ENCODE assay signal across 20 cellular contexts in genomic region chr14:103870144-103870876, GRCh38. TPM values are rescaled to one million over a fixed set of nuclear protein-coding genes. Genes with fewer than 3 reads are reported as not detected.
"Had no signal": no experiment of that assay in that cellular context is flagged by ENCODE, and none has a peak within 500 bp of the region (broad histone marks: within the 10 kb centered on the region; RNA-seq: fewer than 3 reads in every experiment).

No MANE protein-coding gene starts in this region.

- H3K27me3 ChIP-seq: hepatocyte, right atrium auricular region, upper lobe of right lung had no signal

- H3K27me3 Mint-ChIP-seq: central memory CD8-positive, alpha-beta T cell had no signal

- H3K4me3 ChIP-seq: hepatocyte, psoas muscle, right atrium auricular region, upper lobe of right lung had no signal

- H3K4me3 Mint-ChIP-seq: activated naive CD8-positive, alpha-beta T cell treated with anti-CD3 and anti-CD28 coated beads for 36 hours; activated T-cell treated with anti-CD3 and anti-CD28 coated beads, Interleukin-2, amount 50 U/mL, for 4 hours; memory B cell had no signal

- H3K36me3 ChIP-seq: right atrium auricular region, upper lobe of right lung had no signal

- H3K4me2 ChIP-seq: hepatocyte had no signal

- H3K27ac ChIP-seq: hepatocyte, psoas muscle, upper lobe of right lung had no signal

- H3K27ac Mint-ChIP-seq: activated naive CD8-positive, alpha-beta T cell treated with anti-CD3 and anti-CD28 coated beads for 36 hours; memory B cell; naive B cell had no signal

- H3K4me1 ChIP-seq: psoas muscle had no signal

- H3K79me2 ChIP-seq: hepatocyte had no signal

- H3K9me3 Mint-ChIP-seq: activated naive CD8-positive, alpha-beta T cell treated with anti-CD3 and anti-CD28 coated beads for 36 hours; activated T-cell treated with anti-CD3 and anti-CD28 coated beads, Interleukin-2, amount 50 U/mL, for 4 hours; central memory CD8-positive, alpha-beta T cell; effector memory CD8-positive, alpha-beta T cell had no signal

- H3K36me3 Mint-ChIP-seq: memory B cell, naive B cell had no signal

- H3K9me3 ChIP-seq: psoas muscle, right atrium auricular region, upper lobe of right lung had no signal

- ATAC-seq: activated T-cell treated with anti-CD3 and anti-CD28 coated beads, Interleukin-2, amount 50 U/mL, for 4 hours; effector memory CD8-positive, alpha-beta T cell; esophagus mucosa; psoas muscle; upper lobe of right lung had no signal

- DNase-seq: activated CD4-positive, alpha-beta T cell treated with anti-CD3 and anti-CD28 coated beads, Interleukin-2, amount 50 U/mL, for 48 hours; activated CD8-positive, alpha-beta memory T cell treated with anti-CD3 and anti-CD28 coated beads, Interleukin-2, amount 50 U/mL, for 48 hours; activated naive CD4-positive, alpha-beta T cell treated with Interleukin-2 at 50 U/mL for 16 hours; activated naive CD8-positive, alpha-beta T cell treated with anti-CD3 and anti-CD28 coated beads for 36 hours; activated T-cell treated with anti-CD3 and anti-CD28 coated beads, Interleukin-2, amount 50 U/mL, for 4 hours; effector memory CD8-positive, alpha-beta T cell; foreskin melanocyte; naive B cell; psoas muscle; stimulated activated CD4-positive, alpha-beta T cell treated with anti-CD3 and anti-CD28 coated beads, Interleukin-4, amount 100 ng/mL, for 24 hours; stimulated activated naive CD4-positive, alpha-beta T cell treated with Interleukin-2 at 50 U/mL for 16 hours; T-helper 9 cell; upper lobe of right lung had no signal

RNA-seq across cellular contexts. Expression of gene TDRD9, which starts 57.9 kb away (rescaled TPM):
- total RNA-seq: astrocyte; T-helper 1 cell treated with Interleukin-12 subunit alpha and Interleukin-12 subunit beta and Interleukin-4 antibody, amounts not matched to agents 30 ng/mL and 1 ng/mL, for 36 hours had no signal
